ENCODE assay signal across 16 cellular contexts in the genomic region with DNA sequence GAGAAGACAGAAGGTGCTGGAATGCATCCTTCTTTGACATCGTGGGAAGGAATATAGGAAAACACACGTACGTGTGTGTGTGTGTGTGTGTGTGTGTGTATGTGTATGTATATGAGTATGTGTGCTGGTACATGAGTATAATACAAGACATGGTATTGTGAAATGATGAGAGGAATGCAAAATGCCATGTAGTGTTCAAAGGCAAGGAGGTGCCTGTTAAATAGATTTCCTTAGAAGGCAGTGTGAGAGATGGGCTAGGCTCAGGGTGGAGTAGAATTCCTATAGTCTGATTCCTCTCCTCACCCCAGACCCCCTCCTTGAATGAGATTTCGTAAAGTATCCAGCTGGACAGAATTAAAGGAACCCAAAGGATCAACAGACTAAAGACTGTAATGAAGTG. TPM values are rescaled to one million over a fixed set of nuclear protein-coding genes. Genes with fewer than 3 reads are reported as not detected.
DNase-seq lines count a peak whose midpoint lies in the region; ATAC-seq and TF ChIP-seq lines count a peak whose summit lies in the region.
"Had no signal": no experiment of that assay in that cellular context is flagged by ENCODE, and none has a peak within 500 bp of the region (broad histone marks: within the 10 kb centered on the region; RNA-seq: fewer than 3 reads in every experiment).

No MANE protein-coding gene starts in this region.

- H3K9me2 ChIP-seq in hepatocyte (replicated peaks; ENCODE audit: insufficient read depth): no peaks in the 10 kb centered on the region

- no peak for TF ChIP-seq POLR2A in heart left ventricle (IDR thresholded peaks at IDR 0.05)

- no peak overlapping the region for H3K4me3 Mint-ChIP-seq in activated T-cell treated with anti-CD3 and anti-CD28 coated beads, Interleukin-2, amount 50 U/mL, for 24 hours

- H4K20me1 ChIP-seq in hepatocyte (ENCODE audit: insufficient read depth, poor library complexity, severe bottlenecking): no peaks in the 10 kb centered on the region

- H2AFZ ChIP-seq in hepatocyte: no peak overlapping the region

- peaks cover 5% of the 10 kb centered on the region for H3K79me2 ChIP-seq in hepatocyte

- H3K4me1 ChIP-seq in heart left ventricle (peaks cover 0 to 30% (median 19%) of the 10 kb centered on the region in 12 donors), hepatocyte (ENCODE audit: insufficient read depth) (peaks cover 17% of the 10 kb centered on the region), lower lobe of right lung (peaks cover 30% of the 10 kb centered on the region)

- no peak overlapping the region for H3K4me2 ChIP-seq in hepatocyte

- 78 to 81% (median 79%) methylated on average over 4 of the region's 4 CpGs for WGBS in heart left ventricle, 4 donors
- 77% methylated on average over 4 of the region's 4 CpGs for WGBS in hepatocyte (ENCODE audit: low lambda C conversion rate, missing lambda C conversion rate)

- peaks cover 0 to 8% (median 0%) of the 10 kb centered on the region in 9 donors for H3K36me3 ChIP-seq in heart left ventricle
- H3K36me3 ChIP-seq in hepatocyte (replicated peaks; ENCODE audit: insufficient read depth, low read depth): no peaks in the 10 kb centered on the region
- no peaks in the 10 kb centered on the region for H3K36me3 ChIP-seq in lower lobe of right lung
- H3K36me3 ChIP-seq: neutrophil had no signal

- H3K27me3 ChIP-seq in heart left ventricle: no peaks in the 10 kb centered on the region
- H3K27me3 ChIP-seq in hepatocyte: no peaks in the 10 kb centered on the region
- no peaks in the 10 kb centered on the region for H3K27me3 ChIP-seq in lower lobe of right lung (ENCODE audit: low read depth)
- H3K27me3 ChIP-seq: neutrophil had no signal

- no peak for TF ChIP-seq CTCF in heart left ventricle (IDR thresholded peaks at IDR 0.05)
- no peak for TF ChIP-seq CTCF in cardiac fibroblast (IDR thresholded peaks at IDR 0.05; ENCODE audit: low read depth, low read length)
- TF ChIP-seq CTCF in hepatocyte (IDR thresholded peaks at IDR 0.05; ENCODE audit: poor library complexity): no peak
- no peak for TF ChIP-seq CTCF in lower lobe of right lung (IDR thresholded peaks at IDR 0.05)

- H3K4me3 ChIP-seq in heart left ventricle (no peak overlapping the region), cardiac fibroblast (replicated peaks in 1 of 2; ENCODE audit: low read depth in 2 of 2, low read length in 2 of 2) (no peak overlapping the region), hepatocyte (no peak overlapping the region), lower lobe of right lung (no peak overlapping the region)
- H3K4me3 ChIP-seq: lung, skin epidermis had no signal

- intact Hi-C loops in heart left ventricle (cut with DNase I): no loop called here
- intact Hi-C loops in cardiac septum (cut with DNase I): no loop called here
- intact Hi-C loops in lower lobe of right lung (cut with DNase I): no loop called here

- H3K9me3 Mint-ChIP-seq in activated T-cell treated with anti-CD3 and anti-CD28 coated beads, Interleukin-2, amount 50 U/mL, for 24 hours: no peaks in the 10 kb centered on the region

- no peak for DNase-seq in heart left ventricle
- no peak for DNase-seq in cardiac septum (ENCODE audit: low spot score)
- peak; percentile 59 to 88 for DNase-seq in cardiac fibroblast (ENCODE audit: low read depth in 2 of 2)
- no peak for DNase-seq in hepatocyte (ENCODE audit: low spot score)
- no peak for DNase-seq in lower lobe of right lung
- no peak for DNase-seq in CD1c-positive myeloid dendritic cell (ENCODE audit: extremely low spot score)
- no peak for DNase-seq in activated T-cell treated with anti-CD3 and anti-CD28 coated beads, Interleukin-2, amount 50 U/mL, for 24 hours
- DNase-seq: 8988T; activated CD4-positive, alpha-beta T cell treated with anti-CD3 and anti-CD28 coated beads, Interleukin-2, amount 50 U/mL, for 1 hour; DMS 273 treated with DMSO at 0.1 percent for 48 hours; NCI-H1417 treated with DMSO at 0.1 percent for 48 hours; RPMI8226 had no signal

- no peak for ATAC-seq in heart left ventricle
- ATAC-seq in lower lobe of right lung: no peak
- no peak for ATAC-seq in GM21381 (IDR thresholded peaks at IDR 0.05; ENCODE audit: unreplicated experiment)

- H3K27me3 Mint-ChIP-seq in activated T-cell treated with anti-CD3 and anti-CD28 coated beads, Interleukin-2, amount 50 U/mL, for 24 hours: no peaks in the 10 kb centered on the region

- peaks cover 35% of the 10 kb centered on the region for H3K36me3 Mint-ChIP-seq in activated T-cell treated with anti-CD3 and anti-CD28 coated beads, Interleukin-2, amount 50 U/mL, for 24 hours (ENCODE audit: low read depth)

- peak overlapping the region in 9 of 12 donors; percentile 0 to 48 (median 21) for H3K27ac ChIP-seq in heart left ventricle
- peak overlapping the region; percentile 18 for H3K27ac ChIP-seq in hepatocyte
- H3K27ac ChIP-seq in lower lobe of right lung: no peak overlapping the region
- H3K27ac ChIP-seq: neutrophil had no signal

- H3K27ac Mint-ChIP-seq in activated T-cell treated with anti-CD3 and anti-CD28 coated beads, Interleukin-2, amount 50 U/mL, for 24 hours: no peak overlapping the region

- H3K4me1 Mint-ChIP-seq in activated T-cell treated with anti-CD3 and anti-CD28 coated beads, Interleukin-2, amount 50 U/mL, for 24 hours (ENCODE audit: low read depth): no peaks in the 10 kb centered on the region

- peaks cover 0 to 6% (median 0%) of the 10 kb centered on the region in 12 donors for H3K9me3 ChIP-seq in heart left ventricle
- no peaks in the 10 kb centered on the region for H3K9me3 ChIP-seq in hepatocyte (ENCODE audit: low read depth)
- peaks cover 5% of the 10 kb centered on the region for H3K9me3 ChIP-seq in lower lobe of right lung
- H3K9me3 ChIP-seq: neutrophil had no signal

RNA-seq across cellular contexts. Expression of gene GPR21, which starts 11.1 kb away (rescaled TPM):
- total RNA-seq in heart left ventricle (1 to 10 TPM in 1 of 9 donors, under 1 TPM in 4, not detected in 4; 0.23 to 1.6 (median 0.34) TPM), cardiac septum (1.0 TPM), hepatocyte (0.50 and 2.2 TPM in 2 replicates), lower lobe of right lung (2.2 TPM)
- polyA plus RNA-seq in heart left ventricle (under 1 TPM in 1 of 2 donors, not detected in 1; 0.19 TPM), hepatocyte (0.75 TPM in 1 of 2 replicates, not detected in the other)

Comparison
In these comparisons a context has a peak if more than half of its experiments do, and no peak if none do; other contexts are left out.
1. DNase-seq: peak in cardiac fibroblast (2 of 2); none in heart left ventricle (0 of 5), cardiac septum (single experiment), hepatocyte (single experiment), lower lobe of right lung (single experiment), CD1c-positive myeloid dendritic cell (single experiment) and activated T-cell treated with anti-CD3 and anti-CD28 coated beads, Interleukin-2, amount 50 U/mL, for 24 hours (single experiment).